In genomic region chr11:2136952-2137201, GRCh38 we compare ENCODE assay signal across 1 cellular context.
TF ChIP-seq lines count a peak whose summit lies in the region.

No MANE protein-coding gene starts in this region.

TF ChIP-seq in HepG2, 621 proteins besides CTCF, POLR2A, EP300 and RAD21 (continued from another document and continues in another):
- TF ChIP-seq ZNF142 (CRISPR knock-in tag; IDR thresholded peaks at IDR 0.05), result no peak
- no peak for TF ChIP-seq MXD4 (CRISPR knock-in tag; IDR thresholded peaks at IDR 0.05)
- TF ChIP-seq MIXL1 (CRISPR knock-in tag; IDR thresholded peaks at IDR 0.05), result no peak
- TF ChIP-seq ZNF205 (CRISPR knock-in tag; IDR thresholded peaks at IDR 0.05), result 0 out of 2 replicates have a peak, but pooled peaks have one; percentile 25
- no peak for TF ChIP-seq ZBTB4 (CRISPR knock-in tag; IDR thresholded peaks at IDR 0.05; ENCODE audit: borderline replicate concordance)
- TF ChIP-seq MAF1 (CRISPR knock-in tag; IDR thresholded peaks at IDR 0.05; ENCODE audit: borderline replicate concordance), result no peak
- no peak for TF ChIP-seq SP1 (IDR thresholded peaks at IDR 0.05)
- TF ChIP-seq SP1 (CRISPR knock-in tag; IDR thresholded peaks at IDR 0.05), result no peak
- TF ChIP-seq ZC3H13 (CRISPR knock-in tag; IDR thresholded peaks at IDR 0.05), result peak; percentile 21; the same call in 1 of the 2 replicates
- TF ChIP-seq PAF1 (CRISPR knock-in tag; IDR thresholded peaks at IDR 0.05), result 0 out of 2 replicates have a peak, but pooled peaks have one; percentile 53
- TF ChIP-seq MATR3 (CRISPR knock-in tag; IDR thresholded peaks at IDR 0.05), result no peak
- no peak for TF ChIP-seq MAFF (IDR thresholded peaks at IDR 0.05; ENCODE audit: low read depth, low read length)
- no peak for TF ChIP-seq ZNF710 (CRISPR knock-in tag; IDR thresholded peaks at IDR 0.05; ENCODE audit: borderline replicate concordance)
- no peak for TF ChIP-seq NCOA2 (CRISPR knock-in tag; IDR thresholded peaks at IDR 0.05)
- no peak for TF ChIP-seq NFRKB (IDR thresholded peaks at IDR 0.05)
- no peak for TF ChIP-seq THAP11 (CRISPR knock-in tag; IDR thresholded peaks at IDR 0.05)
- TF ChIP-seq TERF1 (CRISPR knock-in tag; IDR thresholded peaks at IDR 0.05), result 0 out of 2 replicates have a peak, but pooled peaks have one; percentile 69
- no peak for TF ChIP-seq PAXIP1 (CRISPR knock-in tag; conservative IDR thresholded peaks at IDR 0.05)
- no peak for TF ChIP-seq PRDM10 (CRISPR knock-in tag; IDR thresholded peaks at IDR 0.05; ENCODE audit: low read depth)
- no peak for TF ChIP-seq TCF12 (IDR thresholded peaks at IDR 0.05)
- TF ChIP-seq TCF12 (CRISPR knock-in tag; IDR thresholded peaks at IDR 0.05), result no peak
- TF ChIP-seq ZNF335 (CRISPR knock-in tag; IDR thresholded peaks at IDR 0.05), result 0 out of 2 replicates have a peak, but pooled peaks have one; percentile 10
- peak; percentile 73; the same call in 1 of the 2 replicates for TF ChIP-seq ZNF670 (CRISPR knock-in tag; IDR thresholded peaks at IDR 0.05; ENCODE audit: borderline replicate concordance)
- TF ChIP-seq ZNF772 (CRISPR knock-in tag; IDR thresholded peaks at IDR 0.05), result no peak
- TF ChIP-seq MXD3 (CRISPR knock-in tag; IDR thresholded peaks at IDR 0.05), result no peak
- TF ChIP-seq ZNF30 (CRISPR knock-in tag; IDR thresholded peaks at IDR 0.05), result no peak
- TF ChIP-seq U2AF1 (optimal IDR thresholded peaks at IDR 0.05; ENCODE audit: low read depth, low read length), result no peak
- TF ChIP-seq ZMYM2 (CRISPR knock-in tag; IDR thresholded peaks at IDR 0.05), result no peak
- no peak for TF ChIP-seq ZHX1 (CRISPR knock-in tag; IDR thresholded peaks at IDR 0.05; ENCODE audit: low read depth)
- TF ChIP-seq REPIN1 (CRISPR knock-in tag; IDR thresholded peaks at IDR 0.05; ENCODE audit: borderline replicate concordance, low read depth), result 0 out of 2 replicates have a peak, but pooled peaks have one; percentile 58
- TF ChIP-seq ZNF432 (CRISPR knock-in tag; IDR thresholded peaks at IDR 0.05; ENCODE audit: borderline replicate concordance), result no peak
- TF ChIP-seq BORCS8-MEF2B (CRISPR knock-in tag; IDR thresholded peaks at IDR 0.05), result peak; percentile 42; the same call in 1 of the 2 replicates
- peak; percentile 15 for TF ChIP-seq AGO2 (optimal IDR thresholded peaks at IDR 0.05; ENCODE audit: low read depth, low read length)
- TF ChIP-seq ZNF678 (CRISPR knock-in tag; IDR thresholded peaks at IDR 0.05), result no peak
- TF ChIP-seq HNRNPK (IDR thresholded peaks at IDR 0.05; ENCODE audit: low read depth, low read length, poor library complexity, severe bottlenecking), result peak; percentile 81
- peak; percentile 57; the same call in 1 of the 2 replicates for TF ChIP-seq SALL1 (CRISPR knock-in tag; IDR thresholded peaks at IDR 0.05)
- no peak for TF ChIP-seq SMC3 (IDR thresholded peaks at IDR 0.05; ENCODE audit: low read length)
- no peak for TF ChIP-seq ATAD3A (CRISPR knock-in tag; IDR thresholded peaks at IDR 0.05)
